In genomic region chr2:236536727-236537398, GRCh38 we compare ENCODE assay signal across 11 cellular contexts. TPM values are rescaled to one million over a fixed set of nuclear protein-coding genes. Genes with fewer than 3 reads are reported as not detected.
DNase-seq lines count a peak whose midpoint lies in the region; FAIRE-seq and TF ChIP-seq lines count a peak whose summit lies in the region.
"Had no signal": no experiment of that assay in that cellular context is flagged by ENCODE, and none has a peak within 500 bp of the region (broad histone marks: within the 10 kb centered on the region; RNA-seq: fewer than 3 reads in every experiment).

No MANE protein-coding gene starts in this region.

- H2AFZ ChIP-seq in OCI-LY3 (ENCODE audit: low read depth, low read length) (no peak overlapping the region; the same call in 1 of the 2 replicates), mammary epithelial cell (ENCODE audit: low read depth, low read length) (no peak overlapping the region)

- no peak for TF ChIP-seq CTCF in OCI-LY3 (IDR thresholded peaks at IDR 0.05; ENCODE audit: low read depth, low read length)
- no peak for TF ChIP-seq CTCF in mammary epithelial cell (conservative IDR thresholded peaks at IDR 0.05 in 1 of 2, IDR thresholded peaks at IDR 0.05 in 1 of 2; ENCODE audit: extremely low read depth in 1 of 2, insufficient read depth in 1 of 2, low read depth in 1 of 2, low read length in 2 of 2)
- no peak for TF ChIP-seq CTCF in D721Med (IDR thresholded peaks at IDR 0.05; ENCODE audit: insufficient read depth, missing control alignments)

- H3K27ac ChIP-seq in OCI-LY3 (ENCODE audit: low read length) = no peak overlapping the region
- H3K27ac ChIP-seq in mammary epithelial cell (ENCODE audit: insufficient read depth, low read depth, low read length) = no peak overlapping the region
- H3K27ac ChIP-seq: A549 had no signal

- FAIRE-seq in D721Med (lab: Jason Lieb, UNC) = no peak
- FAIRE-seq: A549, astrocyte had no signal

- in situ Hi-C loops in mammary epithelial cell (cut with MboI; ENCODE audit: low sequenced_read_pairs in 2 of 2) = no loop called here

- H4K20me1 ChIP-seq in OCI-LY3 (ENCODE audit: insufficient read depth, low read length) (no peaks in the 10 kb centered on the region), mammary epithelial cell (ENCODE audit: insufficient read depth, low read length) (no peaks in the 10 kb centered on the region)

- H3K4me1 ChIP-seq in OCI-LY3 (ENCODE audit: low read length) (peaks cover 22% of the 10 kb centered on the region), mammary epithelial cell (ENCODE audit: insufficient read depth, low read length) (peaks cover 11% of the 10 kb centered on the region)
- H3K4me1 ChIP-seq: A549, upper lobe of left lung had no signal

- H3K36me3 ChIP-seq in OCI-LY3 (replicated peaks; ENCODE audit: low read depth, low read length) (peaks cover under 1% of the 10 kb centered on the region), mammary epithelial cell (ENCODE audit: insufficient read depth, low read length) (no peaks in the 10 kb centered on the region)
- H3K36me3 ChIP-seq: upper lobe of left lung had no signal

- peak; percentile 63 for DNase-seq in activated gamma-delta T cell treated with Interleukin-2 at 50 U/mL for 16 hours
- DNase-seq in activated gamma-delta T cell (lab: John Stamatoyannopoulos, UW) = no peak
- peak; percentile 67 for DNase-seq in central memory CD4-positive, alpha-beta T cell
- no peak for DNase-seq in NCI-H774 (lab: John Stamatoyannopoulos, UW)
- no peak for DNase-seq in 8988T
- no peak for DNase-seq in mammary epithelial cell
- no peak for DNase-seq in D721Med (ENCODE audit: insufficient read length, low spot score)

- H3K79me2 ChIP-seq in OCI-LY3 (ENCODE audit: low read length) (no peaks in the 10 kb centered on the region), mammary epithelial cell (ENCODE audit: insufficient read depth, low read length) (no peaks in the 10 kb centered on the region)

- H3K4me2 ChIP-seq in OCI-LY3 (ENCODE audit: low read length) = peak overlapping the region; percentile 14; the same call in 1 of the 2 replicates
- no peak overlapping the region for H3K4me2 ChIP-seq in mammary epithelial cell (ENCODE audit: insufficient read depth, low read depth, low read length)
- H3K4me2 ChIP-seq: A549 had no signal

- H3K9me3 ChIP-seq in OCI-LY3 (ENCODE audit: insufficient read depth, low read length) = no peaks in the 10 kb centered on the region
- H3K9me3 ChIP-seq in mammary epithelial cell (replicated peaks; ENCODE audit: insufficient read depth, low read length) = no peaks in the 10 kb centered on the region
- H3K9me3 ChIP-seq: A549, upper lobe of left lung had no signal

- intact Hi-C loops in mammary epithelial cell (cut with micrococcal nuclease) = no loop called here

- BruUV-seq in mammary epithelial cell (replicated peaks; lab: Mats Ljungman, UMichigan) = no TSS peak

- CTCF ChIA-PET in mammary epithelial cell (lab: Charles Lee; ENCODE audit: low non-redundant PET) = no interaction called here

- H3K4me3 ChIP-seq in OCI-LY3 (ENCODE audit: low read length) (no peak overlapping the region), mammary epithelial cell (replicated peaks in 1 of 3; ENCODE audit: insufficient read depth in 1 of 3, low read depth in 2 of 3, low read length in 3 of 3) (no peak overlapping the region)
- H3K4me3 ChIP-seq: A549 had no signal

- H3K9ac ChIP-seq in OCI-LY3 (ENCODE audit: low read length) (no peak overlapping the region), mammary epithelial cell (ENCODE audit: insufficient read depth, low read length) (no peak overlapping the region)

- dilution Hi-C loops in mammary epithelial cell (cut with HindIII; ENCODE audit: low sequenced_read_pairs) = no loop called here

- WGBS in mammary epithelial cell (ENCODE audit: low coverage, missing lambda C conversion rate) = 82% methylated on average over 6 of the region's 6 CpGs

- H3K27me3 ChIP-seq in OCI-LY3 (ENCODE audit: low read depth, low read length) (no peaks in the 10 kb centered on the region), mammary epithelial cell (ENCODE audit: insufficient read depth, low read length) (no peaks in the 10 kb centered on the region)
- H3K27me3 ChIP-seq: upper lobe of left lung had no signal

RNA-seq across cellular contexts. Expression of gene ACKR3, which starts 32.8 kb away (rescaled TPM):
- 10 to 100 TPM in 1 of 2 donors, 1 to 10 TPM in 1; 1.8 to 79.0 TPM for total RNA-seq in mammary epithelial cell
- polyA plus RNA-seq in mammary epithelial cell = 15.3 TPM
- polyA minus RNA-seq in mammary epithelial cell = not detected

Comparison
In these comparisons a context has a peak if more than half of its experiments do, and no peak if none do; other contexts are left out.
1. DNase-seq: peak in activated gamma-delta T cell treated with Interleukin-2 at 50 U/mL for 16 hours (single experiment) and central memory CD4-positive, alpha-beta T cell (single experiment); none in activated gamma-delta T cell (single experiment), NCI-H774 (single experiment), 8988T (single experiment), mammary epithelial cell (single experiment) and D721Med (single experiment).